ENCODE assay signal across 1 cellular context in genomic region chr14:20454645-20455354, GRCh38.
TF ChIP-seq lines count a peak whose summit lies in the region.

APEX1 (plus strand) TSS chr14:20455226; CDS start chr14:20455646, 420 bp downstream.
OSGEP (minus strand) TSS chr14:20454812; CDS start chr14:20454683, 129 bp downstream.

TF ChIP-seq in HepG2, 621 proteins besides CTCF, POLR2A, EP300 and RAD21 (continued from another document and continues in another):
- TF ChIP-seq, protein P1, sequence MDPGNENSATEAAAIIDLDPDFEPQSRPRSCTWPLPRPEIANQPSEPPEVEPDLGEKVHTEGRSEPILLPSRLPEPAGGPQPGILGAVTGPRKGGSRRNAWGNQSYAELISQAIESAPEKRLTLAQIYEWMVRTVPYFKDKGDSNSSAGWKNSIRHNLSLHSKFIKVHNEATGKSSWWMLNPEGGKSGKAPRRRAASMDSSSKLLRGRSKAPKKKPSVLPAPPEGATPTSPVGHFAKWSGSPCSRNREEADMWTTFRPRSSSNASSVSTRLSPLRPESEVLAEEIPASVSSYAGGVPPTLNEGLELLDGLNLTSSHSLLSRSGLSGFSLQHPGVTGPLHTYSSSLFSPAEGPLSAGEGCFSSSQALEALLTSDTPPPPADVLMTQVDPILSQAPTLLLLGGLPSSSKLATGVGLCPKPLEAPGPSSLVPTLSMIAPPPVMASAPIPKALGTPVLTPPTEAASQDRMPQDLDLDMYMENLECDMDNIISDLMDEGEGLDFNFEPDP (CRISPR knock-in tag; conservative IDR thresholded peaks at IDR 0.05) = no peak
- TF ChIP-seq U2AF2 (IDR thresholded peaks at IDR 0.05; ENCODE audit: low read depth, low read length) (no peak; the same call in 1 of the 2 replicates), THAP7 (CRISPR knock-in tag; IDR thresholded peaks at IDR 0.05) (peak; percentile 46; the same call in 1 of the 2 replicates), ZNF232 (CRISPR knock-in tag; IDR thresholded peaks at IDR 0.05; ENCODE audit: borderline replicate concordance) (peak; percentile 77; the same call in 1 of the 2 replicates), SP4 (CRISPR knock-in tag; IDR thresholded peaks at IDR 0.05) (peak; percentile 73), SP1 (IDR thresholded peaks at IDR 0.05) (no peak), SP1 (CRISPR knock-in tag; IDR thresholded peaks at IDR 0.05) (no peak; the same call in 1 of the 2 replicates), ZNF790 (CRISPR knock-in tag; IDR thresholded peaks at IDR 0.05; ENCODE audit: borderline replicate concordance) (peak; percentile 48; the same call in 1 of the 2 replicates), NRL (CRISPR knock-in tag; IDR thresholded peaks at IDR 0.05; ENCODE audit: borderline replicate concordance) (peak; percentile 62), ARID5B (CRISPR knock-in tag; IDR thresholded peaks at IDR 0.05) (peak; percentile 25), MED1 (CRISPR knock-in tag; IDR thresholded peaks at IDR 0.05) (peak; percentile 45), MED13 (CRISPR knock-in tag; IDR thresholded peaks at IDR 0.05) (no peak), ZNF530 (CRISPR knock-in tag; IDR thresholded peaks at IDR 0.05; ENCODE audit: low read depth) (no peak), MLLT10 (CRISPR knock-in tag; IDR thresholded peaks at IDR 0.05) (no peak), SKI (IDR thresholded peaks at IDR 0.05; ENCODE audit: partially characterized antibody) (peak; percentile 30), ELF3 (CRISPR knock-in tag; IDR thresholded peaks at IDR 0.05) (peak; percentile 58), NFKB2 (CRISPR knock-in tag; IDR thresholded peaks at IDR 0.05; ENCODE audit: borderline replicate concordance) (peak; percentile 63; the same call in 1 of the 2 replicates), ZNF619 (CRISPR knock-in tag; IDR thresholded peaks at IDR 0.05) (no peak; the same call in none of the 2 replicates), ATAD3A (CRISPR knock-in tag; IDR thresholded peaks at IDR 0.05) (no peak), BHLHE40 (IDR thresholded peaks at IDR 0.05; ENCODE audit: low read length) (peak; percentile 94), SRY (CRISPR knock-in tag; IDR thresholded peaks at IDR 0.05) (no peak; the same call in 1 of the 2 replicates), CENPX (CRISPR knock-in tag; IDR thresholded peaks at IDR 0.05) (no peak), ZBED4 (CRISPR knock-in tag; IDR thresholded peaks at IDR 0.05; ENCODE audit: borderline replicate concordance) (0 out of 2 replicates have a peak, but pooled peaks have one; percentile 12), ETV6 (CRISPR knock-in tag; conservative IDR thresholded peaks at IDR 0.05) (peak; percentile 81), JUND (CRISPR knock-in tag; IDR thresholded peaks at IDR 0.05) (peak; percentile 71), ZNF720 (CRISPR knock-in tag; IDR thresholded peaks at IDR 0.05) (no peak), HNF4A (CRISPR knock-in tag; IDR thresholded peaks at IDR 0.05) (no peak), IRX3 (CRISPR knock-in tag; IDR thresholded peaks at IDR 0.05; ENCODE audit: borderline replicate concordance, low read depth) (peak; percentile 82; the same call in 1 of the 2 replicates)
- TF ChIP-seq, protein P2, sequence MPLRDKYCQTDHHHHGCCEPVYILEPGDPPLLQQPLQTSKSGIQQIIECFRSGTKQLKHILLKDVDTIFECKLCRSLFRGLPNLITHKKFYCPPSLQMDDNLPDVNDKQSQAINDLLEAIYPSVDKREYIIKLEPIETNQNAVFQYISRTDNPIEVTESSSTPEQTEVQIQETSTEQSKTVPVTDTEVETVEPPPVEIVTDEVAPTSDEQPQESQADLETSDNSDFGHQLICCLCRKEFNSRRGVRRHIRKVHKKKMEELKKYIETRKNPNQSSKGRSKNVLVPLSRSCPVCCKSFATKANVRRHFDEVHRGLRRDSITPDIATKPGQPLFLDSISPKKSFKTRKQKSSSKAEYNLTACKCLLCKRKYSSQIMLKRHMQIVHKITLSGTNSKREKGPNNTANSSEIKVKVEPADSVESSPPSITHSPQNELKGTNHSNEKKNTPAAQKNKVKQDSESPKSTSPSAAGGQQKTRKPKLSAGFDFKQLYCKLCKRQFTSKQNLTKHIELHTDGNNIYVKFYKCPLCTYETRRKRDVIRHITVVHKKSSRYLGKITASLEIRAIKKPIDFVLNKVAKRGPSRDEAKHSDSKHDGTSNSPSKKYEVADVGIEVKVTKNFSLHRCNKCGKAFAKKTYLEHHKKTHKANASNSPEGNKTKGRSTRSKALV (CRISPR knock-in tag; IDR thresholded peaks at IDR 0.05) = peak; percentile 21
- TF ChIP-seq, protein P3, sequence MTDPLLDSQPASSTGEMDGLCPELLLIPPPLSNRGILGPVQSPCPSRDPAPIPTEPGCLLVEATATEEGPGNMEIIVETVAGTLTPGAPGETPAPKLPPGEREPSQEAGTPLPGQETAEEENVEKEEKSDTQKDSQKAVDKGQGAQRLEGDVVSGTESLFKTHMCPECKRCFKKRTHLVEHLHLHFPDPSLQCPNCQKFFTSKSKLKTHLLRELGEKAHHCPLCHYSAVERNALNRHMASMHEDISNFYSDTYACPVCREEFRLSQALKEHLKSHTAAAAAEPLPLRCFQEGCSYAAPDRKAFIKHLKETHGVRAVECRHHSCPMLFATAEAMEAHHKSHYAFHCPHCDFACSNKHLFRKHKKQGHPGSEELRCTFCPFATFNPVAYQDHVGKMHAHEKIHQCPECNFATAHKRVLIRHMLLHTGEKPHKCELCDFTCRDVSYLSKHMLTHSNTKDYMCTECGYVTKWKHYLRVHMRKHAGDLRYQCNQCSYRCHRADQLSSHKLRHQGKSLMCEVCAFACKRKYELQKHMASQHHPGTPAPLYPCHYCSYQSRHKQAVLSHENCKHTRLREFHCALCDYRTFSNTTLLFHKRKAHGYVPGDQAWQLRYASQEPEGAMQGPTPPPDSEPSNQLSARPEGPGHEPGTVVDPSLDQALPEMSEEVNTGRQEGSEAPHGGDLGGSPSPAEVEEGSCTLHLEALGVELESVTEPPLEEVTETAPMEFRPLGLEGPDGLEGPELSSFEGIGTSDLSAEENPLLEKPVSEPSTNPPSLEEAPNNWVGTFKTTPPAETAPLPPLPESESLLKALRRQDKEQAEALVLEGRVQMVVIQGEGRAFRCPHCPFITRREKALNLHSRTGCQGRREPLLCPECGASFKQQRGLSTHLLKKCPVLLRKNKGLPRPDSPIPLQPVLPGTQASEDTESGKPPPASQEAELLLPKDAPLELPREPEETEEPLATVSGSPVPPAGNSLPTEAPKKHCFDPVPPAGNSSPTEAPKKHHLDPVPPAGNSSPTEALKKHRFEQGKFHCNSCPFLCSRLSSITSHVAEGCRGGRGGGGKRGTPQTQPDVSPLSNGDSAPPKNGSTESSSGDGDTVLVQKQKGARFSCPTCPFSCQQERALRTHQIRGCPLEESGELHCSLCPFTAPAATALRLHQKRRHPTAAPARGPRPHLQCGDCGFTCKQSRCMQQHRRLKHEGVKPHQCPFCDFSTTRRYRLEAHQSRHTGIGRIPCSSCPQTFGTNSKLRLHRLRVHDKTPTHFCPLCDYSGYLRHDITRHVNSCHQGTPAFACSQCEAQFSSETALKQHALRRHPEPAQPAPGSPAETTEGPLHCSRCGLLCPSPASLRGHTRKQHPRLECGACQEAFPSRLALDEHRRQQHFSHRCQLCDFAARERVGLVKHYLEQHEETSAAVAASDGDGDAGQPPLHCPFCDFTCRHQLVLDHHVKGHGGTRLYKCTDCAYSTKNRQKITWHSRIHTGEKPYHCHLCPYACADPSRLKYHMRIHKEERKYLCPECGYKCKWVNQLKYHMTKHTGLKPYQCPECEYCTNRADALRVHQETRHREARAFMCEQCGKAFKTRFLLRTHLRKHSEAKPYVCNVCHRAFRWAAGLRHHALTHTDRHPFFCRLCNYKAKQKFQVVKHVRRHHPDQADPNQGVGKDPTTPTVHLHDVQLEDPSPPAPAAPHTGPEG (CRISPR knock-in tag; IDR thresholded peaks at IDR 0.05) = peak; percentile 18; the same call in 1 of the 2 replicates
- TF ChIP-seq, protein P4, sequence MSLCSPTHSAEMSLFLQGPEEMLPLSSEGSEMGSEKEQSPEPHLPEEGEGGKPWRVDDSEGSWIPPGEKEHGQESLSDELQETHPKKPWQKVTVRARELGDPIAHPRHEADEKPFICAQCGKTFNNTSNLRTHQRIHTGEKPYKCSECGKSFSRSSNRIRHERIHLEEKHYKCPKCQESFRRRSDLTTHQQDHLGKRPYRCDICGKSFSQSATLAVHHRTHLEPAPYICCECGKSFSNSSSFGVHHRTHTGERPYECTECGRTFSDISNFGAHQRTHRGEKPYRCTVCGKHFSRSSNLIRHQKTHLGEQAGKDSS (CRISPR knock-in tag; IDR thresholded peaks at IDR 0.05; ENCODE audit: borderline replicate concordance, low read depth) = peak; percentile 76; the same call in 1 of the 2 replicates
- TF ChIP-seq, protein P5, sequence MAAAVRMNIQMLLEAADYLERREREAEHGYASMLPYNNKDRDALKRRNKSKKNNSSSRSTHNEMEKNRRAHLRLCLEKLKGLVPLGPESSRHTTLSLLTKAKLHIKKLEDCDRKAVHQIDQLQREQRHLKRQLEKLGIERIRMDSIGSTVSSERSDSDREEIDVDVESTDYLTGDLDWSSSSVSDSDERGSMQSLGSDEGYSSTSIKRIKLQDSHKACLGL (CRISPR knock-in tag; IDR thresholded peaks at IDR 0.05) = peak; percentile 94
- TF ChIP-seq, protein P6, sequence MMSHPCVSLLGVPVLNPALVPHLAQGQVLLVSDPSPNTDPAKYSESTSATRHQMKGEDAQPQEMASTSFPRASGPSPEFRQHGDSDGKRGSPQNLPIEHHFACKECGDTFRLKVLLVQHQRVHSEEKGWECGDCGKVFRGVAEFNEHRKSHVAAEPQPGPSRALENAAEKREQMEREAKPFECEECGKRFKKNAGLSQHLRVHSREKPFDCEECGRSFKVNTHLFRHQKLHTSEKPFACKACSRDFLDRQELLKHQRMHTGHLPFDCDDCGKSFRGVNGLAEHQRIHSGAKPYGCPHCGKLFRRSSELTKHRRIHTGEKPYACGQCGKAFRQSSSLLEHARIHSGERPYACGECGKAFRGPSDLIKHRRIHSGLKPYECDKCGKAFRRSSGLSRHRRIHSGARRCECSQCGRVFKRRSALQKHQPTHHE (CRISPR knock-in tag; IDR thresholded peaks at IDR 0.05; ENCODE audit: borderline replicate concordance) = peak; percentile 87
- TF ChIP-seq, protein P7, sequence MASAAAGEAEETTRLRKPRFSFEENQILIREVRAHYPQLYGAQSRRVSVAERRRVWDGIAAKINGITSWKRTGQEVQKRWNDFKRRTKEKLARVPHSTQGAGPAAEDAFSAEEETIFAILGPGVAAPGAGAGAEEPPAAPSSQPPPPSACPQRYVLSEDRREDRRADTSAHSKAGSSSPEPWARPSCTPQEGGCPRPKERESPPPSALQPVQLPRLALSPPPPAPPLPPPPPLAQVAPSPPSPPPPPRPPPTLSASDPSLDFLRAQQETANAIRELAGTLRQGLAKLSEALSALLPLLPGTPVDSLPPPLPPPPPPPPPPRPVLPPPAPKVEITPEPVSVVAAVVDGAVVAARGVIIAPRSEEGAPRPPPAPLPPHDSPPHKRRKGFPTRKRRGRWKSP (CRISPR knock-in tag; IDR thresholded peaks at IDR 0.05) = peak; percentile 27; the same call in 1 of the 2 replicates
